31 cellular contexts compared by ENCODE assay signal in genomic region chr14:77219591-77219990, GRCh38. TPM values are rescaled to one million over a fixed set of nuclear protein-coding genes. Genes with fewer than 3 reads are reported as not detected.
DNase-seq lines count a peak whose midpoint lies in the region; ATAC-seq, FAIRE-seq and TF ChIP-seq lines count a peak whose summit lies in the region.
"Had no signal": no experiment of that assay in that cellular context is flagged by ENCODE, and none has a peak within 500 bp of the region (broad histone marks: within the 10 kb centered on the region; RNA-seq: fewer than 3 reads in every experiment).

No MANE protein-coding gene starts in this region.

- H3K36me3 ChIP-seq in H1 (ENCODE audit: control insufficient read depth in 2 of 4, insufficient read depth in 4 of 4, low read length in 3 of 4) = no peaks in the 10 kb centered on the region
- H3K36me3 ChIP-seq in stomach = no peaks in the 10 kb centered on the region
- H3K36me3 ChIP-seq: esophagus muscularis mucosa, upper lobe of left lung had no signal

- H3K27me3 ChIP-seq in H1 (replicated peaks in 1 of 4; ENCODE audit: control insufficient read depth in 3 of 4, extremely low read depth in 1 of 4, insufficient read depth in 3 of 4, low read length in 3 of 4) = no peaks in the 10 kb centered on the region
- peaks cover 0 to 70% (median 4%) of the 10 kb centered on the region in 3 donors for H3K27me3 ChIP-seq in stomach
- H3K27me3 ChIP-seq: upper lobe of left lung had no signal

- no peak overlapping the region for H3K9ac ChIP-seq in H1 (replicated peaks in 1 of 4; ENCODE audit: extremely low read depth in 1 of 4, low read depth in 3 of 4, low read length in 3 of 4)
- H3K9ac ChIP-seq: GM23248, SK-N-SH had no signal

- H3K9me3 ChIP-seq in H1 (ENCODE audit: insufficient read depth in 2 of 2, low read depth in 1 of 2, low read length in 1 of 2) = no peaks in the 10 kb centered on the region
- H3K9me3 ChIP-seq in stomach = no peaks in the 10 kb centered on the region
- H3K9me3 ChIP-seq: esophagus muscularis mucosa, SK-N-SH, upper lobe of left lung had no signal

- no peak for TF ChIP-seq RAD21 in H1 (IDR thresholded peaks at IDR 0.05 in 1 of 2, conservative IDR thresholded peaks at IDR 0.05 in 1 of 2; ENCODE audit: low read depth in 2 of 2, low read length in 2 of 2)

- intact Hi-C loops in stomach (cut with DNase I; ENCODE audit: low total_unique reads) (no loop called here), left colon (cut with DNase I, micrococcal nuclease) (no loop called here)
- intact Hi-C loops in activated CD4-positive, alpha-beta T cell treated with anti-CD3 and anti-CD28 coated beads for 36 hours (cut with DNase I, micrococcal nuclease) = no loop called here

- TF ChIP-seq CTCF in H1 (IDR thresholded peaks at IDR 0.05; ENCODE audit: control extremely low read depth in 1 of 3, insufficient read depth in 1 of 3, low read depth in 1 of 3, low read length in 3 of 3) = no peak
- no peak for TF ChIP-seq CTCF in stomach (IDR thresholded peaks at IDR 0.05)

- H3K27ac ChIP-seq in H1 (ENCODE audit: low read depth, low read length) = no peak overlapping the region
- no peak overlapping the region for H3K27ac ChIP-seq in stomach
- H3K27ac ChIP-seq: esophagus muscularis mucosa, foreskin keratinocyte, GM23248, RWPE1, upper lobe of left lung had no signal

- H3K79me2 ChIP-seq in H1 (ENCODE audit: control insufficient read depth in 1 of 2, insufficient read depth in 2 of 2, low read length in 2 of 2) = no peaks in the 10 kb centered on the region

- H3K4me1 ChIP-seq in H1 (replicated peaks in 1 of 4; ENCODE audit: control insufficient read depth in 3 of 4, insufficient read depth in 4 of 4, low read length in 3 of 4) (peaks cover 18 to 38% (median 27%) of the 10 kb centered on the region in 4 experiments), stomach (no peaks in the 10 kb centered on the region)
- H3K4me1 ChIP-seq: esophagus muscularis mucosa, foreskin keratinocyte, upper lobe of left lung had no signal

- no peak overlapping the region for H3K4me2 ChIP-seq in H1 (ENCODE audit: insufficient read depth in 1 of 2, low read depth in 2 of 2, low read length in 2 of 2)
- H3K4me2 ChIP-seq: SK-N-SH had no signal

- TF ChIP-seq EP300 in H1 (IDR thresholded peaks at IDR 0.05; ENCODE audit: borderline replicate concordance in 1 of 2, low read depth in 2 of 2, low read length in 2 of 2) (no peak), stomach (IDR thresholded peaks at IDR 0.05) (no peak)

- H3K23me2 ChIP-seq in H1 (ENCODE audit: low read depth, low read length) = 0 out of 2 replicates have a peak, but pooled peaks cover 2% of the 10 kb centered on the region

- no peaks in the 10 kb centered on the region for H3K36me3 Mint-ChIP-seq in activated CD4-positive, alpha-beta T cell treated with anti-CD3 and anti-CD28 coated beads for 36 hours (ENCODE audit: low read depth)
- H3K36me3 Mint-ChIP-seq: activated naive CD4-positive, alpha-beta T cell treated with anti-CD3 and anti-CD28 coated beads, Interleukin-2, amount 50 U/mL, for 24 hours; CD14-positive monocyte; natural killer cell had no signal

- H3K27me3 Mint-ChIP-seq in activated CD4-positive, alpha-beta T cell treated with anti-CD3 and anti-CD28 coated beads for 36 hours = peaks cover 15% of the 10 kb centered on the region

- no peaks in the 10 kb centered on the region for H3K4me1 Mint-ChIP-seq in activated CD4-positive, alpha-beta T cell treated with anti-CD3 and anti-CD28 coated beads for 36 hours
- H3K4me1 Mint-ChIP-seq: CD14-positive monocyte had no signal

- H2AK5ac ChIP-seq in H1 (ENCODE audit: low read depth, low read length) = 0 out of 2 replicates have a peak overlapping the region, but pooled peaks have one; percentile 40

- no peak overlapping the region for H2BK120ac ChIP-seq in H1 (replicated peaks; ENCODE audit: low read depth, low read length)

- no peak for FAIRE-seq in H1 (lab: Jason Lieb, UNC)
- FAIRE-seq: GM12878, small intestine had no signal

- H3K79me1 ChIP-seq in H1 (ENCODE audit: low read depth, low read length) = no peaks in the 10 kb centered on the region

- 84% methylated on average over 8 of the region's 10 CpGs; no CpG with 5 or more reads in 1 of the 2 experiments for WGBS in H1 (ENCODE audit: extremely low coverage in 1 of 2, insufficient coverage in 1 of 2, insufficient read length in 1 of 2, insufficient replicate concordance in 2 of 2, low coverage in 1 of 2, low lambda C conversion rate in 2 of 2, missing lambda C conversion rate in 1 of 2), 2 experiments
- 29 to 66% (median 40%) methylated on average over 4 to 10 of the region's 10 CpGs for whole genome bisulfite sequencing in stomach, 5 donors

- no peak overlapping the region for H3K56ac ChIP-seq in H1 (replicated peaks; ENCODE audit: insufficient read length, low read depth, low read length)

- peak overlapping the region; percentile 72; the same call in 1 of the 2 replicates for H2BK20ac ChIP-seq in H1 (ENCODE audit: low read length)

- H2BK12ac ChIP-seq in H1 (ENCODE audit: low read depth, low read length) = peak overlapping the region; percentile 80; the same call in 1 of the 2 replicates

- no peak overlapping the region for H4K8ac ChIP-seq in H1 (ENCODE audit: extremely low read depth, insufficient read depth, low read length)

- H3K9me3 Mint-ChIP-seq in activated CD4-positive, alpha-beta T cell treated with anti-CD3 and anti-CD28 coated beads for 36 hours (ENCODE audit: low read depth) = no peaks in the 10 kb centered on the region
- H3K9me3 Mint-ChIP-seq: activated CD8-positive, alpha-beta T cell treated with anti-CD3 and anti-CD28 coated beads for 36 hours; activated naive CD4-positive, alpha-beta T cell treated with anti-CD3 and anti-CD28 coated beads, Interleukin-2, amount 50 U/mL, for 24 hours; CD14-positive monocyte; dendritic cell treated with granulocyte-macrophage colony-stimulating factor and Interleukin-4, amounts not matched to agents 40 ng/mL and 50 ng/mL, for 4 days; natural killer cell; T-helper 1 cell treated with Interleukin-12 subunit alpha and Interleukin-12 subunit beta and Interleukin-4 antibody, amounts not matched to agents 30 μg/mL and 1 μg/mL, for 36 hours had no signal

- no peak overlapping the region for H3K14ac ChIP-seq in H1 (ENCODE audit: insufficient read length)

- H3K4me3 Mint-ChIP-seq in activated CD4-positive, alpha-beta T cell treated with anti-CD3 and anti-CD28 coated beads for 36 hours = no peak overlapping the region
- H3K4me3 Mint-ChIP-seq: activated CD8-positive, alpha-beta T cell treated with anti-CD3 and anti-CD28 coated beads for 36 hours; activated naive CD4-positive, alpha-beta T cell treated with anti-CD3 and anti-CD28 coated beads, Interleukin-2, amount 50 U/mL, for 24 hours; CD14-positive monocyte; dendritic cell treated with granulocyte-macrophage colony-stimulating factor and Interleukin-4, amounts not matched to agents 40 ng/mL and 50 ng/mL, for 4 days; natural killer cell; T-helper 1 cell treated with Interleukin-12 subunit alpha and Interleukin-12 subunit beta and Interleukin-4 antibody, amounts not matched to agents 30 μg/mL and 1 μg/mL, for 36 hours had no signal

- POLR2A ChIA-PET in H1 (lab: Charles Lee; ENCODE audit: partially characterized antibody) = interaction anchor here (0.6 to 1.1 kb wide), 3 partner anchors 10 to 278 kb away, joined by 3 to 5 read pairs (median 4); no protein-coding TSS in a partner anchor
- POLR2A ChIA-PET in activated CD4-positive, alpha-beta T cell treated with anti-CD3 and anti-CD28 coated beads for 36 hours (lab: Charles Lee) = no interaction called here

- H3K4me3 ChIP-seq in H1 (ENCODE audit: extremely low read depth in 1 of 4, insufficient read depth in 2 of 4, low read depth in 3 of 4, low read length in 4 of 4) (no peak overlapping the region), stomach (no peak overlapping the region)
- H3K4me3 ChIP-seq: esophagus muscularis mucosa, GM12878, GM23248, upper lobe of left lung had no signal

- no peak overlapping the region for H4K5ac ChIP-seq in H1 (ENCODE audit: insufficient read length, low read depth, low read length)

- H2BK5ac ChIP-seq in H1 (ENCODE audit: low read depth, low read length) = peak overlapping the region; percentile 52; the same call in 1 of the 2 replicates

- TF ChIP-seq POLR2A in H1 (IDR thresholded peaks at IDR 0.05; ENCODE audit: control extremely low read depth in 1 of 2, low read depth in 2 of 2, low read length in 2 of 2) (no peak), stomach (IDR thresholded peaks at IDR 0.05) (no peak)

- no peak overlapping the region for H2AFZ ChIP-seq in H1 (ENCODE audit: low read length)
- H2AFZ ChIP-seq: GM23248 had no signal

- no peak overlapping the region for H3K27ac Mint-ChIP-seq in activated CD4-positive, alpha-beta T cell treated with anti-CD3 and anti-CD28 coated beads for 36 hours
- H3K27ac Mint-ChIP-seq: activated CD8-positive, alpha-beta T cell treated with anti-CD3 and anti-CD28 coated beads for 36 hours; activated naive CD4-positive, alpha-beta T cell treated with anti-CD3 and anti-CD28 coated beads, Interleukin-2, amount 50 U/mL, for 24 hours; activated T-helper 2 cell treated with anti-CD3 and anti-CD28 coated beads, Interferon-gamma antibody, Interleukin-2, Interleukin-4, amounts not matched to agents 10 μg/mL and 5 μg/mL and 100 μg/mL, durations not matched to agents 14 hours and 24 hours and 36 hours; CD14-positive monocyte; dendritic cell treated with granulocyte-macrophage colony-stimulating factor and Interleukin-4, amounts not matched to agents 40 ng/mL and 50 ng/mL, for 4 days; natural killer cell; T-helper 1 cell treated with Interleukin-12 subunit alpha and Interleukin-12 subunit beta and Interleukin-4 antibody, amounts not matched to agents 30 μg/mL and 1 μg/mL, for 36 hours had no signal

- H2BK15ac ChIP-seq in H1 (ENCODE audit: low read length) = 0 out of 2 replicates have a peak overlapping the region, but pooled peaks have one; percentile 72

- DNase-seq in NCI-H1092 (lab: John Stamatoyannopoulos, UW) = peak; percentile 79
- peak; percentile 82 for DNase-seq in NCI-H2196 treated with DMSO at 0.1 percent for 48 hours (lab: John Stamatoyannopoulos, UW; ENCODE audit: unreplicated experiment)
- no peak for DNase-seq in H1 (ENCODE audit: low read depth in 1 of 2, low spot score in 2 of 2)
- peak; percentile 54 for DNase-seq in stomach
- no peak for DNase-seq in activated CD4-positive, alpha-beta T cell treated with anti-CD3 and anti-CD28 coated beads for 36 hours
- DNase-seq in left colon = no peak
- no peak for DNase-seq in stimulated activated CD4-positive, alpha-beta T cell treated with anti-CD3 and anti-CD28 coated beads, Interleukin-2, amount 100 ng/mL, for 24 hours
- DNase-seq: activated CD4-positive, CD25-positive, alpha-beta regulatory T cell treated with anti-CD3 and anti-CD28 coated beads, Interleukin-2, amount 50 U/mL, for 72 hours; activated CD8-positive, alpha-beta T cell treated with anti-CD3 and anti-CD28 coated beads for 36 hours; foreskin keratinocyte; GM23248; MV-4-11; natural killer cell; NCI-H187; NCI-H2227 treated with DMSO at 0.1 percent for 48 hours; NCI-H69; occipital lobe; SK-N-SH; small intestine; stimulated activated CD4-positive, alpha-beta T cell treated with anti-CD3 and anti-CD28 coated beads, Interleukin-1b, Interleukin-23, amount 100 ng/mL, for 48 hours; upper lobe of left lung had no signal

- no peak overlapping the region for H3K4ac ChIP-seq in H1 (replicated peaks; ENCODE audit: insufficient read length, low read depth, low read length)

- CTCF ChIA-PET in H1 (lab: Charles Lee; ENCODE audit: partially characterized antibody) = interaction anchor here (0.6 to 19.8 kb wide), 11 partner anchors 8 to 297 kb away, joined by 3 to 233 read pairs (median 3); no protein-coding TSS in a partner anchor
- CTCF ChIA-PET in activated CD4-positive, alpha-beta T cell treated with anti-CD3 and anti-CD28 coated beads for 36 hours (lab: Charles Lee) = no interaction called here

- peak overlapping the region; percentile 56 for H4K91ac ChIP-seq in H1 (replicated peaks; ENCODE audit: insufficient read length, low read length)

- no peak overlapping the region for H3K23ac ChIP-seq in H1 (ENCODE audit: insufficient read length)

- H3K18ac ChIP-seq in H1 (ENCODE audit: extremely low read depth, low read length) = no peak overlapping the region; the same call in 1 of the 2 replicates

- no peak for ATAC-seq in activated CD4-positive, alpha-beta T cell treated with anti-CD3 and anti-CD28 coated beads for 36 hours
- no peak for ATAC-seq in left colon
- ATAC-seq: activated CD8-positive, alpha-beta T cell treated with anti-CD3 and anti-CD28 coated beads for 36 hours; GM12878; natural killer cell had no signal

- no peaks in the 10 kb centered on the region for H4K20me1 ChIP-seq in H1 (replicated peaks in 1 of 2; ENCODE audit: control insufficient read depth in 1 of 2, insufficient read depth in 2 of 2, low read length in 2 of 2)

RNA-seq across cellular contexts. Expression of gene TMEM63C, which starts 38.0 kb away (rescaled TPM):
- 7.0 and 7.6 TPM in 2 replicates for total RNA-seq in H1 (2021; fragmentation: NEBNext Ultra II Directional; extraction: Animal tissue kit (Norgen Biotek cat#: 25700))
- 3.0 and 3.7 TPM in 2 replicates for polyA plus RNA-seq in H1 (2011; rRNA removed)
- polyA plus RNA-seq in H1 (2011; cell fraction: cytosol; rRNA removed) = 3.6 TPM
- 7.8 TPM for polyA plus RNA-seq in H1 (2011; cell fraction: nucleus; rRNA removed)
- polyA plus RNA-seq in H1 (2012, experiment 1 of 2) = 4.5 to 6.5 TPM (median 5.4 TPM) in 4 replicates
- 2.4 TPM for polyA plus RNA-seq in H1 (2012, experiment 2 of 2)
- polyA plus RNA-seq in H1 (2013, experiment 1 of 2) = 7.3 TPM
- polyA plus RNA-seq in H1 (2013, experiment 2 of 2) = 6.9 TPM
- polyA minus RNA-seq in H1 (2011; rRNA and poly(A)+ RNA removed) = 6.0 and 7.1 TPM in 2 replicates
- 4.5 TPM for polyA minus RNA-seq in H1 (2011; cell fraction: cytosol; rRNA and poly(A)+ RNA removed)
- polyA minus RNA-seq in H1 (2011; cell fraction: nucleus; rRNA and poly(A)+ RNA removed) = 7.2 TPM
- 1 to 10 TPM in 2 of 5 donors, under 1 TPM in 2, not detected in 1; 0.14 to 8.8 (median 2.7) TPM for total RNA-seq in stomach
- 1 to 10 TPM in 1 of 3 donors, under 1 TPM in 1, not detected in 1; 0.31 to 2.1 TPM for polyA plus RNA-seq in stomach
- total RNA-seq in activated CD4-positive, alpha-beta T cell treated with anti-CD3 and anti-CD28 coated beads for 36 hours = 1 to 10 TPM; 1.1 to 1.4 TPM
- total RNA-seq in left colon = 10 to 100 TPM; 22.4 to 43.0 TPM
- total RNA-seq: GM23248 had no signal
- polyA plus RNA-seq: GM23248 had no signal

RNA-seq across cellular contexts. Expression of gene NGB, which starts 51.4 kb away (rescaled TPM):
- 0.30 and 0.55 TPM in 2 replicates for total RNA-seq in H1 (2021; fragmentation: NEBNext Ultra II Directional; extraction: Animal tissue kit (Norgen Biotek cat#: 25700))
- polyA plus RNA-seq in H1 (2011; rRNA removed) (0.60 and 0.78 TPM in 2 replicates), stomach (under 1 TPM in 1 of 3 donors, not detected in 2; 0.53 TPM)
- 0.41 TPM for polyA plus RNA-seq in H1 (2011; cell fraction: cytosol; rRNA removed)
- polyA plus RNA-seq in H1 (2011; cell fraction: nucleus; rRNA removed) = 0.78 TPM
- polyA plus RNA-seq in H1 (2012, experiment 1 of 2) = 0.30 to 0.57 TPM (median 0.43 TPM) in 4 replicates
- polyA plus RNA-seq in H1 (2012, experiment 2 of 2) = 0.50 TPM
- 0.32 TPM for polyA plus RNA-seq in H1 (2013, experiment 1 of 2)
- 0.26 TPM for polyA plus RNA-seq in H1 (2013, experiment 2 of 2)
- 0.07 and 0.32 TPM in 2 replicates for polyA minus RNA-seq in H1 (2011; rRNA and poly(A)+ RNA removed)
- polyA minus RNA-seq in H1 (2011; cell fraction: cytosol; rRNA and poly(A)+ RNA removed) = not detected
- polyA minus RNA-seq in H1 (2011; cell fraction: nucleus; rRNA and poly(A)+ RNA removed) = not detected
- total RNA-seq in stomach (10 to 100 TPM in 1 of 5 donors, 1 to 10 TPM in 2, under 1 TPM in 1, not detected in 1; 0.18 to 47.2 (median 5.6) TPM), left colon (under 1 TPM in 1 of 2 donors, not detected in 1; 0.31 TPM)
- total RNA-seq in activated CD4-positive, alpha-beta T cell treated with anti-CD3 and anti-CD28 coated beads for 36 hours = not detected
- total RNA-seq: activated CD8-positive, alpha-beta T cell treated with anti-CD3 and anti-CD28 coated beads for 36 hours; activated T-helper 2 cell treated with anti-CD3 and anti-CD28 coated beads, Interferon-gamma antibody, Interleukin-2, Interleukin-4, amounts not matched to agents 10 μg/mL and 5 μg/mL and 100 μg/mL, durations not matched to agents 14 hours and 24 hours and 36 hours; Daoy; foreskin keratinocyte; GM12878; GM23248; lower leg skin; natural killer cell had no signal
- polyA plus RNA-seq: CD14-positive monocyte, foreskin keratinocyte, GM23248, SK-N-SH had no signal

Comparison
In these comparisons a context has a peak if more than half of its experiments do, and no peak if none do; other contexts are left out.
1. DNase-seq: peak in NCI-H1092 (single experiment), NCI-H2196 treated with DMSO at 0.1 percent for 48 hours (single experiment) and stomach (single experiment); none in H1 (0 of 2), activated CD4-positive, alpha-beta T cell treated with anti-CD3 and anti-CD28 coated beads for 36 hours (single experiment), left colon (0 of 2) and stimulated activated CD4-positive, alpha-beta T cell treated with anti-CD3 and anti-CD28 coated beads, Interleukin-2, amount 100 ng/mL, for 24 hours (0 of 2).